In the genomic region with DNA sequence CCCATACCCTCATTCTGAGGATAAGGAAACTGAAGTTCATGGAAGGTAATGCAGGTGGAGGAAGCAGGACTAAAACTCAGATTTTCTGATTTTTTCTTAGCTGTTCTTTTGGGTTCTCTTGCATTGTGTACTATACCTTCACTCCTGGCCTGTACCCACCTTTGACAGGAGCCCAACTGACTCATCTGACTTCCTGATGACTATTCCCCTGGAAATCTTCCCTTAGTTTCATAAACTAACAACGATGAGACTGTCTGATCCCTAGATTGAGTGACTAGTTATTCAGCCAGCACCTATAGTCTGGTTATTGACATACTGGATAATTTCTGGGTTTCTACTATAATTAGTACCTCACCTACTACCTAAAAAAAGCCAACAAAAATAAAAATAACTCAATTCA, we compare ENCODE assay signal across 14 cellular contexts.
"Had no signal": no experiment of that assay in that cellular context is flagged by ENCODE, and none has a peak within 500 bp of the region (broad histone marks: within the 10 kb centered on the region; RNA-seq: fewer than 3 reads in every experiment).

No MANE protein-coding gene starts in this region.

- H3K4me1 ChIP-seq: gastroesophageal sphincter, neural progenitor cell, parathyroid adenoma, right atrium auricular region, transverse colon had no signal

- H3K36me3 ChIP-seq: gastroesophageal sphincter, neural progenitor cell, right atrium auricular region, transverse colon had no signal

- ATAC-seq: activated CD8-positive, alpha-beta T cell treated with anti-CD3 and anti-CD28 coated beads, Interleukin-2, amount 10 ng/mL, durations not matched to agents 7 days and 5 days; gastroesophageal sphincter; stimulated activated effector memory CD8-positive, alpha-beta T cell treated with anti-CD3 and anti-CD28 coated beads, Interleukin-12 subunit alpha, Interleukin-12 subunit beta, amount 100 ng/mL, for 72 hours had no signal

- H3K27ac Mint-ChIP-seq: activated CD8-positive, alpha-beta T cell treated with anti-CD3 and anti-CD28 coated beads, Interleukin-2, amount 10 ng/mL, durations not matched to agents 7 days and 5 days; activated naive CD8-positive, alpha-beta T cell treated with anti-CD3 and anti-CD28 coated beads, Interleukin-2, amount 10 ng/mL, durations not matched to agents 7 days and 5 days; neural progenitor cell; stimulated activated effector memory CD8-positive, alpha-beta T cell treated with anti-CD3 and anti-CD28 coated beads, Interleukin-12 subunit alpha, Interleukin-12 subunit beta, amount 100 ng/mL, for 72 hours had no signal

- H3K4me3 ChIP-seq: gastroesophageal sphincter, neural progenitor cell, right atrium auricular region, smooth muscle cell, transverse colon had no signal

- H3K4me1 Mint-ChIP-seq: neural progenitor cell had no signal

- H3K27ac ChIP-seq: gastroesophageal sphincter, neural progenitor cell, parathyroid adenoma, right atrium auricular region, transverse colon had no signal

- H3K27me3 ChIP-seq: gastroesophageal sphincter, neural progenitor cell, right atrium auricular region, transverse colon had no signal

- DNase-seq: activated CD4-positive, alpha-beta T cell treated with anti-CD3 and anti-CD28 coated beads for 4 hours; activated CD8-positive, alpha-beta memory T cell treated with anti-CD3 and anti-CD28 coated beads, Interleukin-2, amount 50 U/mL, for 48 hours; activated CD8-positive, alpha-beta T cell treated with anti-CD3 and anti-CD28 coated beads, Interleukin-2, amount 10 ng/mL, durations not matched to agents 7 days and 5 days; activated naive CD8-positive, alpha-beta T cell treated with anti-CD3 and anti-CD28 coated beads, Interleukin-2, amount 10 ng/mL, durations not matched to agents 7 days and 5 days; anterior cingulate cortex; kidney; T1000; transverse colon had no signal

- H3K4me3 Mint-ChIP-seq: activated CD8-positive, alpha-beta T cell treated with anti-CD3 and anti-CD28 coated beads, Interleukin-2, amount 10 ng/mL, durations not matched to agents 7 days and 5 days; activated naive CD8-positive, alpha-beta T cell treated with anti-CD3 and anti-CD28 coated beads, Interleukin-2, amount 10 ng/mL, durations not matched to agents 7 days and 5 days; neural progenitor cell; stimulated activated effector memory CD8-positive, alpha-beta T cell treated with anti-CD3 and anti-CD28 coated beads, Interleukin-12 subunit alpha, Interleukin-12 subunit beta, amount 100 ng/mL, for 72 hours had no signal

- H3K36me3 Mint-ChIP-seq: activated naive CD8-positive, alpha-beta T cell treated with anti-CD3 and anti-CD28 coated beads, Interleukin-2, amount 10 ng/mL, durations not matched to agents 7 days and 5 days; neural progenitor cell; stimulated activated effector memory CD8-positive, alpha-beta T cell treated with anti-CD3 and anti-CD28 coated beads, Interleukin-12 subunit alpha, Interleukin-12 subunit beta, amount 100 ng/mL, for 72 hours had no signal

- H3K9me3 ChIP-seq: gastroesophageal sphincter, right atrium auricular region, transverse colon had no signal
